Comparison of ENCODE assay signal across 8 cellular contexts in the genomic region with DNA sequence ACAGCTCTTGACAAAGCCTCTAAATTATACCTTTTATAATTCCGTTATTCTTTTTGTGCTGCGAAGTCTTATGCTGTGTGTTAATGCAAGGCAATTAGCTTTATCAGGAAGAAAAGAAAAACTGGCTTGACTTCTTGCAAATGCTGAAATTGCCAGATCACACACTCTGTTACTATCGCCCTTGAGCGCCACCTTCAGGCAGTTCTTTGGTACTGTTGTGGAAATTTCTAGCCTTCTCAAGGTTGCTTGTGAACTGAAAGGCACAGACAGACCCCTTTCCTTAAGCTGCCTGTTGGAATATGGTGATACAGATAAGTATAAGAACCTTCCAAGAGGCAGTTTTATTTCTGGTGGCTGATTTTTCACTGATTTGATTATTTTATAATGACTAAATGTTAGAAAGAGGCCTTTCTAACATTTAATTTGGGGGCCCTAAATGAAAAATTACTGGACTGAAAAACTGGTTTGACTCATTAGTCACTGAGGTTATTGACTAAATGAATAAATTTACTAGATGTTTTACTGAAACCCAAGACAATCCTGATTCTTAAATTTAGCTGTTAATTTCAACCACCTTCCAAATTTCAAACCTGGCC.
DNase-seq lines count a peak whose midpoint lies in the region; TF ChIP-seq lines count a peak whose summit lies in the region.

No MANE protein-coding gene starts in this region.

- TF ChIP-seq CTCF in WI38 (IDR thresholded peaks at IDR 0.05; ENCODE audit: low read depth, low read length) (peak; percentile 68), cardiac fibroblast (IDR thresholded peaks at IDR 0.05; ENCODE audit: low read depth, low read length) (peak; percentile 79), kidney epithelial cell (IDR thresholded peaks at IDR 0.05; ENCODE audit: insufficient read depth, low read length, poor library complexity, severe bottlenecking) (peak; percentile 79)

- no peak overlapping the region for H3K4me3 ChIP-seq in H7 (ENCODE audit: insufficient read depth, low read depth, low read length)
- no peak overlapping the region for H3K4me3 ChIP-seq in WI38 (ENCODE audit: low read depth, low read length)
- no peak overlapping the region for H3K4me3 ChIP-seq in cardiac fibroblast (replicated peaks in 1 of 2; ENCODE audit: low read depth in 2 of 2, low read length in 2 of 2)
- H3K4me3 ChIP-seq in kidney epithelial cell (ENCODE audit: low read depth, low read length), result no peak overlapping the region

- H3K36me3 ChIP-seq in H7 (replicated peaks; ENCODE audit: control insufficient read depth, insufficient read depth, low read length) (no peaks in the 10 kb centered on the region), kidney epithelial cell (ENCODE audit: control insufficient read depth, insufficient read depth, low read length) (no peaks in the 10 kb centered on the region)

- no peaks in the 10 kb centered on the region; the same call in 1 of the 2 replicates for H3K27me3 ChIP-seq in H7 (ENCODE audit: control insufficient read depth, insufficient read depth, low read length)
- H3K27me3 ChIP-seq in kidney epithelial cell (ENCODE audit: control insufficient read depth, insufficient read depth, low read length), result no peaks in the 10 kb centered on the region

- DNase-seq in DMS53 (lab: John Stamatoyannopoulos, UW) (peak; percentile 77), H7 (peak; percentile 50), NCI-H1694 (lab: John Stamatoyannopoulos, UW) (peak; percentile 62), cardiac fibroblast (ENCODE audit: low read depth in 2 of 2) (peak; percentile 80 to 81), kidney epithelial cell (ENCODE audit: low read depth) (no peak), amniotic stem cell (lab: John Stamatoyannopoulos, UW) (no peak)
- DNase-seq in stimulated activated CD4-positive, alpha-beta T cell treated with anti-CD3 and anti-CD28 coated beads, Interleukin-4, amount 100 ng/mL, for 1 hour, result peak; percentile 74

Comparison
In these comparisons a context has a peak if more than half of its experiments do, and no peak if none do; other contexts are left out.
1. DNase-seq: peak in DMS53 (single experiment), H7 (single experiment), NCI-H1694 (single experiment), cardiac fibroblast (2 of 2) and stimulated activated CD4-positive, alpha-beta T cell treated with anti-CD3 and anti-CD28 coated beads, Interleukin-4, amount 100 ng/mL, for 1 hour (single experiment); none in kidney epithelial cell (single experiment) and amniotic stem cell (single experiment).
2. Peak in every context shown above with its lines, with median percentiles within 50 percentile points of each other: CTCF ChIP-seq.